Comparison of ENCODE assay signal across 8 cellular contexts in the genomic region with DNA sequence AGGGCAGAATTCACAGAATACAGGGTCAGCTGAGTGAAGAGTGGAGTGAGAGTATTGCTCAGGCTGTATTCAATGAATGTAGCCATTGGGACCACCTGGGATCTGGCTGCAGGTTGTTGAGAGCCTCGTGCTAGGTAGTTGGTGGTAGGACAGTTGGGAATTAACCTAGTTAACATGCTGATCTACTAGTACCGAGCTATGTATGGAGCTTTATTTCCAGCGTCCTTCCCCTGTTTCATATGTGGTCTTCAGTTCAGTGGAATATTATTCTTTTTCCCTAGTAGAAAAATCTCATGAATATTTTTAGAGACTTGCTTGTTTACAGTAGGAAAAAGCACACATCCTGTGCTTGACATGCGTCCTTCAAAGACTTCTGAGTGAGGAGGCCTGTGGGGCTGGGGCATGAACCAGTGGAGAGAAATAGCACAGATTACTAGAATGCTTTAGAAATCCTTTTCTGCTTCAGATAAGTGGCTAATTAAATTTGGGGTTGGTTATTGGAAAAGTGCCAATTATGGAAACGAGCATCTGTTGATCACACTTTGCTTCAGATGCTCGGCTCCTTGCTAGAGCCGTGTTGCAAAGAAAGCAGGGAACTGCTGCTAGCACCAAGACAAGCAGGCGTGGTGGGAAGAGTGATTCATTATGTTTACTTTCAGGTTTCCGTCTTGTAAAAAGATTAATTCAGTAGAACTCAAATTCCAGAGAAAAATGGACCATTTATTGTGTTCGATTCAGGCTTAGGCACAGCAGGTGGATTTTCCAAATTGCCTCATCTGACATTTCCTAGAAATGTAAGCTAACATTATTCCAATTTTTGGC. TPM values are rescaled to one million over a fixed set of nuclear protein-coding genes. Genes with fewer than 3 reads are reported as not detected.
DNase-seq lines count a peak whose midpoint lies in the region; ATAC-seq lines count a peak whose summit lies in the region.

No MANE protein-coding gene starts in this region.

- no peak overlapping the region for H3K18ac ChIP-seq in mesendoderm (ENCODE audit: low read length)

- H3K27ac ChIP-seq in aorta (ENCODE audit: low read depth in 1 of 2, low read length in 2 of 2) (no peak overlapping the region), mesendoderm (ENCODE audit: low read depth, low read length) (no peak overlapping the region)

- no peak overlapping the region for H3K23ac ChIP-seq in mesendoderm (ENCODE audit: low read length)

- no peak overlapping the region for H3K4me2 ChIP-seq in mesendoderm (ENCODE audit: low read length)

- no peak overlapping the region for H3K56ac ChIP-seq in mesendoderm (ENCODE audit: low read length)

- H3K4me1 ChIP-seq in aorta (ENCODE audit: control insufficient read depth in 1 of 2, insufficient read depth in 2 of 2, low read length in 2 of 2) (peaks cover 0 to 1% of the 10 kb centered on the region in 2 donors), mesendoderm (ENCODE audit: control insufficient read depth, low read depth, low read length) (no peaks in the 10 kb centered on the region)

- 12 to 14% methylated on average over 10 of the region's 10 CpGs for WGBS in aorta, 2 donors
- no CpG with 5 or more reads among the region's 10 CpGs for WGBS in mesendoderm (ENCODE audit: extremely low coverage, insufficient coverage, low lambda C conversion rate)

- H4K5ac ChIP-seq in mesendoderm (ENCODE audit: low read length) = no peak overlapping the region

- H3K27ac Mint-ChIP-seq in activated naive CD8-positive, alpha-beta T cell = peak overlapping the region; percentile 94

- no peak overlapping the region for H2BK15ac ChIP-seq in mesendoderm (replicated peaks; ENCODE audit: low read depth)

- H3K36me3 ChIP-seq in aorta (ENCODE audit: control insufficient read depth in 1 of 2, insufficient read depth in 2 of 2, low read length in 1 of 2) = no peaks in the 10 kb centered on the region
- H3K36me3 ChIP-seq in mesendoderm (ENCODE audit: control insufficient read depth, insufficient read depth, low read length) = no peaks in the 10 kb centered on the region

- H4K8ac ChIP-seq in mesendoderm (ENCODE audit: low read depth, low read length) = no peak overlapping the region

- no peak overlapping the region for H2BK120ac ChIP-seq in mesendoderm (ENCODE audit: low read depth, low read length)

- H3K36me3 Mint-ChIP-seq in activated naive CD8-positive, alpha-beta T cell = peaks cover 4% of the 10 kb centered on the region

- peaks cover 2% of the 10 kb centered on the region for H3K9me3 Mint-ChIP-seq in activated naive CD8-positive, alpha-beta T cell (ENCODE audit: low read depth)

- H3K27me3 ChIP-seq in aorta (ENCODE audit: control insufficient read depth in 1 of 2, insufficient read depth in 2 of 2, low read length in 1 of 2) (no peaks in the 10 kb centered on the region), mesendoderm (ENCODE audit: insufficient read depth, low read length, poor library complexity) (no peaks in the 10 kb centered on the region)

- H3K9me3 ChIP-seq in aorta (ENCODE audit: control insufficient read depth, low read length) = no peaks in the 10 kb centered on the region

- DNase-seq in GM03348 (ENCODE audit: low spot score) (peak; percentile 73), NCI-H345 treated with DMSO at 0.1 percent for 48 hours (lab: John Stamatoyannopoulos, UW; ENCODE audit: unreplicated experiment) (peak; percentile 63), kidney glomerular epithelial cell (lab: John Stamatoyannopoulos, UW) (peak; percentile 38), aorta (no peak), foreskin melanocyte (no peak), mesendoderm (no peak), midbrain (lab: John Stamatoyannopoulos, UW) (no peak)

- intact Hi-C loops in aorta (cut with DNase I) = no loop called here

- H3K4me1 Mint-ChIP-seq in activated naive CD8-positive, alpha-beta T cell (ENCODE audit: low read depth) = peaks cover 74% of the 10 kb centered on the region

- no peak overlapping the region for H3K9ac ChIP-seq in mesendoderm (ENCODE audit: low read length)

- peak overlapping the region; percentile 64 for H3K4me3 Mint-ChIP-seq in activated naive CD8-positive, alpha-beta T cell

- no peaks in the 10 kb centered on the region for H3K79me1 ChIP-seq in mesendoderm (ENCODE audit: low read length)

- no peak overlapping the region for H2BK5ac ChIP-seq in mesendoderm (ENCODE audit: low read length)

- H2AK5ac ChIP-seq in mesendoderm (ENCODE audit: low read length) = no peak overlapping the region

- no peaks in the 10 kb centered on the region for H3K79me2 ChIP-seq in mesendoderm (ENCODE audit: control insufficient read depth, insufficient read depth, low read length)

- no peak overlapping the region for H3K4me3 ChIP-seq in aorta (ENCODE audit: low read length in 2 of 2)
- no peak overlapping the region for H3K4me3 ChIP-seq in mesendoderm (ENCODE audit: low read length)

- no peak overlapping the region for H3K4ac ChIP-seq in mesendoderm (ENCODE audit: low read depth, low read length)

- no peaks in the 10 kb centered on the region for H3K27me3 Mint-ChIP-seq in activated naive CD8-positive, alpha-beta T cell

- peak; percentile 60 for ATAC-seq in aorta (ENCODE audit: low FRiP score)

RNA-seq across cellular contexts. Expression of gene ARF6, which starts 53.6 kb away (rescaled TPM):
- total RNA-seq in aorta = 10 to 100 TPM; 56.3 to 64.0 TPM
- 10 to 100 TPM; 26.8 to 45.5 TPM for polyA plus RNA-seq in aorta
- 42.5 TPM for polyA plus RNA-seq in mesendoderm (2013, experiment 1 of 2)
- polyA plus RNA-seq in mesendoderm (2013, experiment 2 of 2) = 41.9 TPM

Comparison
In these comparisons a context has a peak if more than half of its experiments do, and no peak if none do; other contexts are left out.
1. DNase-seq: peak in GM03348 (single experiment), NCI-H345 treated with DMSO at 0.1 percent for 48 hours (single experiment) and kidney glomerular epithelial cell (single experiment); none in aorta (0 of 2), foreskin melanocyte (single experiment), mesendoderm (single experiment) and midbrain (single experiment).